ENCODE assay signal across 8 cellular contexts in genomic region chr4:39976945-39977488, GRCh38. TPM values are rescaled to one million over a fixed set of nuclear protein-coding genes. Genes with fewer than 3 reads are reported as not detected.
DNase-seq lines count a peak whose midpoint lies in the region; ATAC-seq and TF ChIP-seq lines count a peak whose summit lies in the region.

No MANE protein-coding gene starts in this region.

- H3K36me3 ChIP-seq in OCI-LY7 (ENCODE audit: insufficient read depth, low read length) (peaks cover 41% of the 10 kb centered on the region), gastroesophageal sphincter (peaks cover 0 to 27% of the 10 kb centered on the region in 2 donors), thymus (ENCODE audit: control insufficient read depth, insufficient read depth) (peaks cover 15% of the 10 kb centered on the region)

- peaks cover 10% of the 10 kb centered on the region; the same call in 1 of the 2 replicates for H4K20me1 ChIP-seq in OCI-LY7 (ENCODE audit: insufficient read depth, low read length)

- no peak for TF ChIP-seq CTCF in OCI-LY7 (conservative IDR thresholded peaks at IDR 0.05; ENCODE audit: low read length)
- no peak for TF ChIP-seq CTCF in gastroesophageal sphincter (IDR thresholded peaks at IDR 0.05)

- WGBS in gastroesophageal sphincter (ENCODE audit: low coverage in 1 of 2), 2 donors: 0 to 2% methylated on average over 7 to 10 of the region's 54 CpGs
- under 1% methylated on average over 54 of the region's 54 CpGs for WGBS in thymus

- TF ChIP-seq EP300 in gastroesophageal sphincter (IDR thresholded peaks at IDR 0.05): no peak

- H3K4me2 ChIP-seq in OCI-LY7 (ENCODE audit: low read length): peak overlapping the region; percentile 79

- ATAC-seq in HG02973 (IDR thresholded peaks at IDR 0.05; ENCODE audit: unreplicated experiment): peak; percentile 17
- ATAC-seq in gastroesophageal sphincter: peak; percentile 20

- peak; percentile 0 for DNase-seq in NCI-H2171 (lab: John Stamatoyannopoulos, UW)
- DNase-seq in NCI-H2171 treated with DMSO at 0.1 percent for 48 hours (lab: John Stamatoyannopoulos, UW): no peak
- no peak for DNase-seq in OCI-LY7 (ENCODE audit: low spot score)
- peak; percentile 40 for DNase-seq in activated gamma-delta T cell (lab: John Stamatoyannopoulos, UW)
- DNase-seq in occipital lobe (lab: John Stamatoyannopoulos, UW): peak; percentile 48

- H3K4me1 ChIP-seq in OCI-LY7 (ENCODE audit: insufficient read depth, low read length, poor library complexity, severe bottlenecking) (peaks cover 25% of the 10 kb centered on the region), gastroesophageal sphincter (peaks cover 0 to 51% (median 10%) of the 10 kb centered on the region in 3 donors), thymus (ENCODE audit: control insufficient read depth, insufficient read depth, low read length) (peaks cover 4% of the 10 kb centered on the region)

- CTCF ChIA-PET in OCI-LY7 (lab: Charles Lee; ENCODE audit: unreplicated experiment): no interaction called here

- H3K27ac ChIP-seq in OCI-LY7 (ENCODE audit: low read depth, low read length, poor library complexity, severe bottlenecking): peak overlapping the region; percentile 86
- H3K27ac ChIP-seq in gastroesophageal sphincter: peak overlapping the region; percentile 88 to 99 (median 97)
- peak overlapping the region; percentile 98 for H3K27ac ChIP-seq in thymus (ENCODE audit: low read depth)

- H2AFZ ChIP-seq in OCI-LY7 (ENCODE audit: low read length): peak overlapping the region; percentile 73; the same call in 1 of the 2 replicates

- no peaks in the 10 kb centered on the region for H3K9me2 ChIP-seq in OCI-LY7 (ENCODE audit: insufficient read depth, low read length)

- H3K4me3 ChIP-seq in OCI-LY7 (ENCODE audit: low read depth, low read length, poor library complexity, severe bottlenecking) (peak overlapping the region; percentile 86), gastroesophageal sphincter (peak overlapping the region; percentile 97 to 98), thymus (ENCODE audit: low read length) (peak overlapping the region; percentile 99)

- POLR2A ChIA-PET in OCI-LY7 (lab: Charles Lee): no interaction called here

- no peak for TF ChIP-seq POLR2A in gastroesophageal sphincter (IDR thresholded peaks at IDR 0.05)

- intact Hi-C loops in OCI-LY7 (cut with micrococcal nuclease; ENCODE audit: unreplicated experiment): loop anchor here (1.0 to 5.0 kb wide), 8 partner anchors 75 to 508 kb away; partner anchors contain the start of genes N4BP2, UBE2K and UGDH

- H3K9me3 ChIP-seq in OCI-LY7 (ENCODE audit: low read length) (no peaks in the 10 kb centered on the region), gastroesophageal sphincter (no peaks in the 10 kb centered on the region), thymus (ENCODE audit: control insufficient read depth) (no peaks in the 10 kb centered on the region)

- H3K27me3 ChIP-seq in gastroesophageal sphincter: no peaks in the 10 kb centered on the region
- H3K27me3 ChIP-seq in thymus (ENCODE audit: control insufficient read depth, insufficient read depth): no peaks in the 10 kb centered on the region

- peaks cover 54% of the 10 kb centered on the region for H3K79me2 ChIP-seq in OCI-LY7 (ENCODE audit: insufficient read depth, low read depth, low read length)

- BruUV-seq in OCI-LY7 (replicated peaks; lab: Mats Ljungman, UMichigan): no TSS peak

RNA-seq across cellular contexts. Expression of gene PDS5A, which starts 0.7 kb away (rescaled TPM):
- 65.3 and 69.5 TPM in 2 replicates for total RNA-seq in OCI-LY7 (2014; rRNA removed; shearing (Covaris generic))
- total RNA-seq in OCI-LY7 (2022): 113 and 114 TPM in 2 replicates
- total RNA-seq in gastroesophageal sphincter: 10 to 100 TPM; 47.1 to 63.0 (median 57.1) TPM
- 89.7 TPM for total RNA-seq in occipital lobe
- 40.0 TPM for polyA plus RNA-seq in thymus

Comparison
In these comparisons a context has a peak if more than half of its experiments do, and no peak if none do; other contexts are left out.
1. DNase-seq: peak in NCI-H2171 (single experiment), activated gamma-delta T cell (single experiment) and occipital lobe (single experiment); none in NCI-H2171 treated with DMSO at 0.1 percent for 48 hours (single experiment) and OCI-LY7 (single experiment).
2. Peak in every context shown above with its lines, with median percentiles within 50 percentile points of each other: H3K27ac ChIP-seq and H3K4me3 ChIP-seq.